ENCODE assay signal across 17 cellular contexts in the genomic region with DNA sequence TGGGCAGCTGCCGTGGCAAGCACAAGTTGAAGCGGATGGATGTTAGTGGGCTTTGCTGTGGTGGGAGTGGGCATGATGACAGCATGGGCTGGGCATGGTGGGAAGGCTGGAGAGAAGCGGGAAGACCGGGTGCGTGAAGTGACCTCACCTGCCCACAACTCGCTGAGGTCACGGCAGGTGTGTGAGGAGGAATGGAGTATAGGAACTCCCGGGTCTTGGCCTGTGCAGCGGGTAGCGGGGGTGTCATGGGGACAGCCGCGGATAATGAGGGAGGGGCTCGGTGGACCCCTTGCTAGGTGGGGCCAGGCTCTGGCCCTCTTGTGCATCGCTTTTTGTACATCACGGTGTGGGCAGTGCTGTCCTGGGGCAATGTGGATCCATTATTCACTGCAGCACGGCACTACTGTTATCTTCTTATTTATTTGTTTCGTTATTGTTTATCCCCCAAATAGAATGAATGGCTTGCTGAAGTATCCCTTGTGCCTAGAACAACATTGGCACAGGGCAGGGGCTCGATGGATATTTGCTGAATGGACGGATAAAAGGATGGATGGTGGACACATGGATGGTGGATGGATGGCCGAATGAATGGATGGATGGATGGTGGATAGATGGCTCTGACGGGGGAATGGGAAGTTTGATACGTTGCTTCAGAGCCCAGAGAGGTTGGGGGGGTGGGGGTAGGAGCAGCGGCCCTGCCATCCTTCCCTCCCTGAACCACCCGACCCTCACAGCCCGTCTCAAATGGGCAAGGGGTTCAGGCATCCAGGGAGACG. TPM values are rescaled to one million over a fixed set of nuclear protein-coding genes. Genes with fewer than 3 reads are reported as not detected.
A peak's percentile ranks its signal among the peaks of the same experiment; 100 is the strongest.
DNase-seq lines count a peak whose midpoint lies in the region; ATAC-seq and TF ChIP-seq lines count a peak whose summit lies in the region.
"Had no signal": no experiment of that assay in that cellular context is flagged by ENCODE, and none has a peak within 500 bp of the region (broad histone marks: within the 10 kb centered on the region; RNA-seq: fewer than 3 reads in every experiment).

No MANE protein-coding gene starts in this region.

- H3K27ac ChIP-seq in lower lobe of right lung: no peak overlapping the region
- H3K27ac ChIP-seq: SJCRH30 had no signal

- DNase-seq in AG20443 (ENCODE audit: low spot score) (peak; percentile 7), H7 (peak; percentile 47), left kidney (ENCODE audit: low read depth, low spot score) (peak; percentile 15), KBM-7 (no peak), lower lobe of right lung (no peak), NCI-H1105 treated with DMSO at 0.1 percent for 48 hours (lab: John Stamatoyannopoulos, UW) (no peak)
- DNase-seq: C1 segment of cervical spinal cord; CD8-positive, alpha-beta memory T cell; DMS79; HCEC 1CT; NCI-H1417 treated with DMSO at 0.1 percent for 48 hours; NCI-H187 treated with DMSO at 0.1 percent for 48 hours; NCI-H524; NCI-H82 had no signal

- no peaks in the 10 kb centered on the region for H3K9me3 ChIP-seq in lower lobe of right lung
- H3K9me3 ChIP-seq: SJCRH30 had no signal

- H3K4me1 Mint-ChIP-seq in activated T-helper 17 cell treated with anti-CD3 and anti-CD28 coated beads, Interleukin-2, amount 50 U/mL, for 72 hours: peaks cover 6% of the 10 kb centered on the region

- H3K36me3 ChIP-seq in H7 (replicated peaks; ENCODE audit: control insufficient read depth, insufficient read depth, low read length): no peaks in the 10 kb centered on the region
- H3K36me3 ChIP-seq in lower lobe of right lung: no peaks in the 10 kb centered on the region
- H3K36me3 ChIP-seq: SJCRH30 had no signal

- H3K4me3 Mint-ChIP-seq in activated T-helper 17 cell treated with anti-CD3 and anti-CD28 coated beads, Interleukin-2, amount 50 U/mL, for 72 hours: no peak overlapping the region

- no peaks in the 10 kb centered on the region for H3K4me1 ChIP-seq in lower lobe of right lung

- H3K27me3 Mint-ChIP-seq in activated T-helper 17 cell treated with anti-CD3 and anti-CD28 coated beads, Interleukin-2, amount 50 U/mL, for 72 hours: peaks cover 34% of the 10 kb centered on the region

- no peak for TF ChIP-seq CTCF in lower lobe of right lung (IDR thresholded peaks at IDR 0.05)

- H3K36me3 Mint-ChIP-seq in activated T-helper 17 cell treated with anti-CD3 and anti-CD28 coated beads, Interleukin-2, amount 50 U/mL, for 72 hours (ENCODE audit: low read depth): no peaks in the 10 kb centered on the region
- H3K36me3 Mint-ChIP-seq: CD8-positive, alpha-beta memory T cell had no signal

- peak overlapping the region; percentile 6 for H3K27ac Mint-ChIP-seq in activated T-helper 17 cell treated with anti-CD3 and anti-CD28 coated beads, Interleukin-2, amount 50 U/mL, for 72 hours

- intact Hi-C loops in lower lobe of right lung (cut with DNase I): no loop called here

- H3K9me3 Mint-ChIP-seq in activated T-helper 17 cell treated with anti-CD3 and anti-CD28 coated beads, Interleukin-2, amount 50 U/mL, for 72 hours: no peaks in the 10 kb centered on the region

- no peak overlapping the region for H3K4me3 ChIP-seq in H7 (ENCODE audit: insufficient read depth, low read depth, low read length)
- no peak overlapping the region for H3K4me3 ChIP-seq in lower lobe of right lung
- H3K4me3 ChIP-seq: SJCRH30 had no signal

- in situ Hi-C loops in KBM-7 (cut with MboI; ENCODE audit: low pct_unique_long_range_greater_than_20kb, low sequenced_read_pairs): no loop called here

- ATAC-seq in activated T-helper 17 cell treated with anti-CD3 and anti-CD28 coated beads, Interleukin-2, amount 50 U/mL, for 72 hours (replicated peaks): no peak
- ATAC-seq in lower lobe of right lung: no peak

- H3K27me3 ChIP-seq in H7 (ENCODE audit: control insufficient read depth, insufficient read depth, low read length) (no peaks in the 10 kb centered on the region; the same call in 1 of the 2 replicates), lower lobe of right lung (ENCODE audit: low read depth) (peaks cover 55% of the 10 kb centered on the region)
- H3K27me3 ChIP-seq: SJCRH30 had no signal

RNA-seq across cellular contexts. Expression of a gene that starts 14.6 kb away (rescaled TPM):
- not detected in 2 replicates for total RNA-seq in H7 (2014; rRNA removed; shearing (Covaris generic))
- not detected for total RNA-seq in activated T-helper 17 cell treated with anti-CD3 and anti-CD28 coated beads, Interleukin-2, amount 50 U/mL, for 72 hours
- total RNA-seq in lower lobe of right lung: not detected
- total RNA-seq: CD8-positive, alpha-beta memory T cell; PC-3 had no signal

Comparison
In these comparisons a context has a peak if more than half of its experiments do, and no peak if none do; other contexts are left out.
1. DNase-seq: peak in AG20443 (single experiment), H7 (single experiment) and left kidney (single experiment); none in KBM-7 (single experiment), lower lobe of right lung (single experiment) and NCI-H1105 treated with DMSO at 0.1 percent for 48 hours (single experiment).